In the genomic region with DNA sequence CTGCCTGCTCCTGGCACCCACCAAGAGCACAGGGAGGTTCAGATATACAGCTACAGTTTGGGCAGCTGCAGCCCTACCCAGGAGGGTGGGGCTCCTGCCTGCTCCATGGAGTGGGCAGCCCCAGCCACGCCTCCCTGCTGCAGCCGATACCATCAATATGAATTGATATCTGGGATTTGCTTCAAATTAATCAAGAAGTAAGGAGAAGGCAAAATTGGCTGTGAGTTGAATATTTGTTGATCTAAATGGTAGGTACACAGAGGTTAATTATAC, we compare ENCODE assay signal across 20 cellular contexts.
"Had no signal": no experiment of that assay in that cellular context is flagged by ENCODE, and none has a peak within 500 bp of the region (broad histone marks: within the 10 kb centered on the region; RNA-seq: fewer than 3 reads in every experiment).

No MANE protein-coding gene starts in this region.

- ATAC-seq: activated naive CD4-positive, alpha-beta T cell treated with anti-CD3 and anti-CD28 coated beads, Interleukin-2, amount 50 U/mL, for 72 hours; activated T-cell treated with anti-CD3 and anti-CD28 coated beads, Interleukin-2, amount 50 U/mL, for 72 hours; gastrocnemius medialis; stimulated activated memory B cell treated with anti-CD40 and anti-IgM and Interleukin-4, amounts not matched to agents 10 μg/mL and 1 μg/mL and 100 μg/mL, for 72 hours had no signal

- H3K27ac ChIP-seq: adrenal gland, gastrocnemius medialis, heart left ventricle, left ventricle myocardium inferior, pancreas, sigmoid colon, spleen, testis had no signal

- H3K27ac Mint-ChIP-seq: activated naive CD4-positive, alpha-beta T cell treated with anti-CD3 and anti-CD28 coated beads, Interleukin-2, amount 50 U/mL, for 72 hours; activated T-cell treated with anti-CD3 and anti-CD28 coated beads, Interleukin-2, amount 50 U/mL, for 72 hours; naive B cell; stimulated activated memory B cell treated with anti-CD40 and anti-IgM and Interleukin-4, amounts not matched to agents 10 μg/mL and 1 μg/mL and 100 μg/mL, for 72 hours; type B pancreatic cell had no signal

- H3K4me1 Mint-ChIP-seq: naive B cell; stimulated activated memory B cell treated with anti-CD40 and anti-IgM and Interleukin-4, amounts not matched to agents 10 μg/mL and 1 μg/mL and 100 μg/mL, for 72 hours had no signal

- H3K27me3 Mint-ChIP-seq: stimulated activated memory B cell treated with anti-CD40 and anti-IgM and Interleukin-4, amounts not matched to agents 10 μg/mL and 1 μg/mL and 100 μg/mL, for 72 hours; type B pancreatic cell had no signal

- H3K9me3 Mint-ChIP-seq: activated naive CD4-positive, alpha-beta T cell treated with anti-CD3 and anti-CD28 coated beads, Interleukin-2, amount 50 U/mL, for 72 hours; activated T-cell treated with anti-CD3 and anti-CD28 coated beads, Interleukin-2, amount 50 U/mL, for 72 hours had no signal

- H3K36me3 ChIP-seq: adrenal gland, gastrocnemius medialis, heart left ventricle, left ventricle myocardium inferior, pancreas, sigmoid colon, spleen had no signal

- DNase-seq: activated CD4-positive, alpha-beta T cell treated with anti-CD3 and anti-CD28 coated beads, Interleukin-2, amount 50 U/mL, for 4 hours; activated gamma-delta T cell; activated T-cell treated with anti-CD3 and anti-CD28 coated beads, Interleukin-2, amount 50 U/mL, for 72 hours; adrenal gland; cerebellar nuclear complex; cortex of kidney; effector CD4-positive, alpha-beta T cell; gastrocnemius medialis; heart left ventricle; kidney glomerular epithelial cell; left ventricle myocardium inferior; naive B cell; sigmoid colon; spleen; stimulated activated CD4-positive, alpha-beta T cell treated with anti-CD3 and anti-CD28 coated beads, Interleukin-4, amount 100 ng/mL, for 4 hours had no signal

- H3K9me3 ChIP-seq: adrenal gland, gastrocnemius medialis, left ventricle myocardium inferior, pancreas, sigmoid colon, testis had no signal

- H3K4me3 Mint-ChIP-seq: activated T-cell treated with anti-CD3 and anti-CD28 coated beads, Interleukin-2, amount 50 U/mL, for 72 hours; naive B cell; stimulated activated memory B cell treated with anti-CD40 and anti-IgM and Interleukin-4, amounts not matched to agents 10 μg/mL and 1 μg/mL and 100 μg/mL, for 72 hours; type B pancreatic cell had no signal

- H3K36me3 Mint-ChIP-seq: activated naive CD4-positive, alpha-beta T cell treated with anti-CD3 and anti-CD28 coated beads, Interleukin-2, amount 50 U/mL, for 72 hours; naive B cell; stimulated activated memory B cell treated with anti-CD40 and anti-IgM and Interleukin-4, amounts not matched to agents 10 μg/mL and 1 μg/mL and 100 μg/mL, for 72 hours; type B pancreatic cell had no signal

- H3K4me1 ChIP-seq: adrenal gland, gastrocnemius medialis, heart left ventricle, left ventricle myocardium inferior, pancreas, sigmoid colon, spleen, testis had no signal

- H3K27me3 ChIP-seq: gastrocnemius medialis, sigmoid colon, testis had no signal

- H3K4me3 ChIP-seq: adrenal gland, gastrocnemius medialis, heart left ventricle, left ventricle myocardium inferior, sigmoid colon, spleen, testis had no signal
